8 cellular contexts compared by ENCODE assay signal in genomic region chr17:79795795-79796569, GRCh38. TPM values are rescaled to one million over a fixed set of nuclear protein-coding genes. Genes with fewer than 3 reads are reported as not detected.
DNase-seq lines count a peak whose midpoint lies in the region; ATAC-seq and TF ChIP-seq lines count a peak whose summit lies in the region.

No MANE protein-coding gene starts in this region.

- H3K4me3 ChIP-seq in AG10803 (ENCODE audit: low read length) (peak overlapping the region; percentile 82), mammary epithelial cell (replicated peaks in 1 of 3; ENCODE audit: insufficient read depth in 1 of 3, low read depth in 2 of 3, low read length in 3 of 3) (peak overlapping the region; percentile 67 to 75 (median 73)), muscle layer of duodenum (ENCODE audit: low read depth in 1 of 2, low read length in 2 of 2) (peak overlapping the region; percentile 61 to 88)

- DNase-seq in AG10803 (ENCODE audit: low read depth) (no peak), KBM-7 (peak; percentile 74), mammary epithelial cell (no peak), Ammon's horn (ENCODE audit: low spot score) (no peak), mesenteric fat pad (ENCODE audit: low spot score) (no peak)
- DNase-seq in stimulated activated CD4-positive, alpha-beta T cell treated with anti-CD3 and anti-CD28 coated beads, Interleukin-4, amount 100 ng/mL, for 4 hours = no peak

- WGBS in mammary epithelial cell (ENCODE audit: low coverage, missing lambda C conversion rate) = 24% methylated on average over 7 of the region's 14 CpGs

- peak overlapping the region; percentile 86 for H3K4me2 ChIP-seq in mammary epithelial cell (ENCODE audit: insufficient read depth, low read depth, low read length)

- no peaks in the 10 kb centered on the region for H4K20me1 ChIP-seq in mammary epithelial cell (ENCODE audit: insufficient read depth, low read length)

- intact Hi-C loops in mammary epithelial cell (cut with micrococcal nuclease) = loop anchor here (5.0 kb wide), 1 partner anchor 41 kb away; the partner anchor contains the start of gene CBX4

- H3K27ac ChIP-seq in mammary epithelial cell (ENCODE audit: insufficient read depth, low read depth, low read length) = no peak overlapping the region
- H3K27ac ChIP-seq in muscle layer of duodenum (ENCODE audit: low read length) = no peak overlapping the region

- no peak for TF ChIP-seq CTCF in AG10803 (conservative IDR thresholded peaks at IDR 0.05; ENCODE audit: low read length)
- TF ChIP-seq CTCF in mammary epithelial cell (conservative IDR thresholded peaks at IDR 0.05 in 1 of 2, IDR thresholded peaks at IDR 0.05 in 1 of 2; ENCODE audit: extremely low read depth in 1 of 2, insufficient read depth in 1 of 2, low read depth in 1 of 2, low read length in 2 of 2) = no peak

- peak overlapping the region; percentile 65 for H3K9ac ChIP-seq in mammary epithelial cell (ENCODE audit: insufficient read depth, low read length)

- TSS peak; percentile 69 for BruUV-seq in mammary epithelial cell (replicated peaks; lab: Mats Ljungman, UMichigan)

- no peak for ATAC-seq in HG03135 (IDR thresholded peaks at IDR 0.05; ENCODE audit: unreplicated experiment)

- H2AFZ ChIP-seq in mammary epithelial cell (ENCODE audit: low read depth, low read length) = peak overlapping the region; percentile 87

- H3K27me3 ChIP-seq in mammary epithelial cell (ENCODE audit: insufficient read depth, low read length) (peaks cover 36% of the 10 kb centered on the region), muscle layer of duodenum (ENCODE audit: low read depth, low read length) (peaks cover 49% of the 10 kb centered on the region)

- H3K4me1 ChIP-seq in mammary epithelial cell (ENCODE audit: insufficient read depth, low read length) (peaks cover 34% of the 10 kb centered on the region), muscle layer of duodenum (ENCODE audit: control insufficient read depth in 1 of 2, insufficient read depth in 2 of 2, low read length in 2 of 2) (peaks cover 5 to 55% of the 10 kb centered on the region in 2 donors)

- no peaks in the 10 kb centered on the region for H3K36me3 ChIP-seq in mammary epithelial cell (ENCODE audit: insufficient read depth, low read length)
- peaks cover 0 to 9% of the 10 kb centered on the region in 2 donors for H3K36me3 ChIP-seq in muscle layer of duodenum (ENCODE audit: control insufficient read depth in 1 of 2, insufficient read depth in 2 of 2, low read length in 2 of 2)

- CTCF ChIA-PET in mammary epithelial cell (lab: Charles Lee; ENCODE audit: low non-redundant PET) = interaction anchor here (0.5 kb wide), 1 partner anchor 42 kb away, joined by 7 read pairs; no protein-coding TSS in a partner anchor

- in situ Hi-C loops in KBM-7 (cut with MboI; ENCODE audit: low pct_unique_long_range_greater_than_20kb, low sequenced_read_pairs) (no loop called here), mammary epithelial cell (cut with MboI; ENCODE audit: low sequenced_read_pairs in 2 of 2) (no loop called here)

- H3K79me2 ChIP-seq in mammary epithelial cell (ENCODE audit: insufficient read depth, low read length) = no peaks in the 10 kb centered on the region

- H3K9me3 ChIP-seq in mammary epithelial cell (replicated peaks; ENCODE audit: insufficient read depth, low read length) (no peaks in the 10 kb centered on the region), muscle layer of duodenum (ENCODE audit: control insufficient read depth in 1 of 2, low read length in 2 of 2) (no peaks in the 10 kb centered on the region)

- dilution Hi-C loops in mammary epithelial cell (cut with HindIII; ENCODE audit: low sequenced_read_pairs) = no loop called here

RNA-seq across cellular contexts. Expression of gene CBX8, which starts 0.9 kb away (rescaled TPM):
- total RNA-seq in mammary epithelial cell (1 to 10 TPM; 4.5 to 5.4 TPM), mesenteric fat pad (7.5 TPM)
- polyA plus RNA-seq in mammary epithelial cell = 0.34 TPM
- polyA minus RNA-seq in mammary epithelial cell = not detected

RNA-seq across cellular contexts. Expression of gene CBX2, which starts 18.0 kb away (rescaled TPM):
- total RNA-seq in mammary epithelial cell (1 to 10 TPM in 1 of 2 donors, under 1 TPM in 1; 0.67 to 3.8 TPM), mesenteric fat pad (2.9 TPM)
- polyA plus RNA-seq in mammary epithelial cell = 3.6 TPM
- 1.4 TPM for polyA minus RNA-seq in mammary epithelial cell

RNA-seq across cellular contexts. Expression of gene CBX4, which starts 43.3 kb away (rescaled TPM):
- total RNA-seq in mammary epithelial cell (10 to 100 TPM; 28.5 to 34.7 TPM), mesenteric fat pad (16.9 TPM)
- 11.2 TPM for polyA plus RNA-seq in mammary epithelial cell
- polyA minus RNA-seq in mammary epithelial cell = 2.2 TPM
